Comparison of ENCODE assay signal across 10 cellular contexts in genomic region chr11:123145220-123145619, GRCh38. TPM values are rescaled to one million over a fixed set of nuclear protein-coding genes. Genes with fewer than 3 reads are reported as not detected.
DNase-seq lines count a peak whose midpoint lies in the region; ATAC-seq lines count a peak whose summit lies in the region.
"Had no signal": no experiment of that assay in that cellular context is flagged by ENCODE, and none has a peak within 500 bp of the region (broad histone marks: within the 10 kb centered on the region; RNA-seq: fewer than 3 reads in every experiment).

No MANE protein-coding gene starts in this region.

- no peak overlapping the region for H3K27ac Mint-ChIP-seq in activated T-helper 17 cell treated with anti-CD3 and anti-CD28 coated beads, Interleukin-2, amount 50 U/mL, for 72 hours
- no peak overlapping the region for H3K27ac Mint-ChIP-seq in immature natural killer cell

- H3K27me3 Mint-ChIP-seq in activated T-helper 17 cell treated with anti-CD3 and anti-CD28 coated beads, Interleukin-2, amount 50 U/mL, for 72 hours = no peaks in the 10 kb centered on the region
- H3K27me3 Mint-ChIP-seq in immature natural killer cell (ENCODE audit: low read depth in 3 of 3) = peaks cover 0 to 6% (median 5%) of the 10 kb centered on the region in 3 donors

- DNase-seq in ELR (ENCODE audit: low read depth) (peak; percentile 96), NOMO-1 (lab: John Stamatoyannopoulos, UW; ENCODE audit: unreplicated experiment in 2 of 2) (peak; percentile 74 to 94), sciatic nerve (ENCODE audit: low spot score) (no peak), immature natural killer cell (no peak), G401 (ENCODE audit: low spot score) (no peak)
- no peak for DNase-seq in activated T-cell treated with anti-CD3 and anti-CD28 coated beads, Interleukin-2, amount 50 U/mL, for 1 hour
- DNase-seq: activated effector memory CD4-positive, alpha-beta T cell treated with Interleukin-2 at 50 U/mL for 16 hours had no signal

- H3K4me1 Mint-ChIP-seq in activated T-helper 17 cell treated with anti-CD3 and anti-CD28 coated beads, Interleukin-2, amount 50 U/mL, for 72 hours = no peaks in the 10 kb centered on the region
- no peaks in the 10 kb centered on the region for H3K4me1 Mint-ChIP-seq in immature natural killer cell

- H3K36me3 Mint-ChIP-seq in activated T-helper 17 cell treated with anti-CD3 and anti-CD28 coated beads, Interleukin-2, amount 50 U/mL, for 72 hours (ENCODE audit: low read depth) = no peaks in the 10 kb centered on the region
- H3K36me3 Mint-ChIP-seq in immature natural killer cell = no peaks in the 10 kb centered on the region

- ATAC-seq in esophagus mucosa (peak; percentile 98), sciatic nerve (peak; percentile 86)
- ATAC-seq in activated T-helper 17 cell treated with anti-CD3 and anti-CD28 coated beads, Interleukin-2, amount 50 U/mL, for 72 hours (replicated peaks) = no peak
- ATAC-seq: GM12878 had no signal

- no peaks in the 10 kb centered on the region for H3K9me3 Mint-ChIP-seq in activated T-helper 17 cell treated with anti-CD3 and anti-CD28 coated beads, Interleukin-2, amount 50 U/mL, for 72 hours
- no peaks in the 10 kb centered on the region for H3K9me3 Mint-ChIP-seq in immature natural killer cell

- in situ Hi-C loops in G401 (cut with HindIII; ENCODE audit: low sequenced_read_pairs) = no loop called here

- H3K4me3 Mint-ChIP-seq in activated T-helper 17 cell treated with anti-CD3 and anti-CD28 coated beads, Interleukin-2, amount 50 U/mL, for 72 hours = no peak overlapping the region
- H3K4me3 Mint-ChIP-seq in immature natural killer cell = no peak overlapping the region

- intact Hi-C loops in sciatic nerve (cut with DNase I) = no loop called here

RNA-seq across cellular contexts. Expression of gene CLMP, which starts 49.8 kb away (rescaled TPM):
- total RNA-seq in esophagus mucosa (3.7 TPM), sciatic nerve (74.6 TPM)
- total RNA-seq in activated T-helper 17 cell treated with anti-CD3 and anti-CD28 coated beads, Interleukin-2, amount 50 U/mL, for 72 hours = under 1 TPM; 0.66 to 0.67 TPM
- under 1 TPM in 2 of 3 donors, not detected in 1; 0.11 to 0.58 TPM for polyA plus RNA-seq in immature natural killer cell
- 0.37 and 2.5 TPM in 2 replicates for total RNA-seq in G401 (2014; rRNA removed; shearing (Covaris generic))

Comparison
In these comparisons a context has a peak if more than half of its experiments do, and no peak if none do; other contexts are left out.
1. DNase-seq: peak in ELR (single experiment) and NOMO-1 (2 of 2); none in sciatic nerve (single experiment), immature natural killer cell (0 of 3), activated T-cell treated with anti-CD3 and anti-CD28 coated beads, Interleukin-2, amount 50 U/mL, for 1 hour (single experiment) and G401 (single experiment).
2. RNA of gene CLMP, which starts 49.8 kb away (total RNA-seq): 74.6 TPM in sciatic nerve (single experiment); 3.7 TPM in esophagus mucosa (single experiment), 0.66 to 0.67 TPM in activated T-helper 17 cell treated with anti-CD3 and anti-CD28 coated beads, Interleukin-2, amount 50 U/mL, for 72 hours and 0.37 to 2.5 TPM in G401; every median in the first group is over 10 times any median in the second.